1 cellular context compared by ENCODE assay signal in the genomic region with DNA sequence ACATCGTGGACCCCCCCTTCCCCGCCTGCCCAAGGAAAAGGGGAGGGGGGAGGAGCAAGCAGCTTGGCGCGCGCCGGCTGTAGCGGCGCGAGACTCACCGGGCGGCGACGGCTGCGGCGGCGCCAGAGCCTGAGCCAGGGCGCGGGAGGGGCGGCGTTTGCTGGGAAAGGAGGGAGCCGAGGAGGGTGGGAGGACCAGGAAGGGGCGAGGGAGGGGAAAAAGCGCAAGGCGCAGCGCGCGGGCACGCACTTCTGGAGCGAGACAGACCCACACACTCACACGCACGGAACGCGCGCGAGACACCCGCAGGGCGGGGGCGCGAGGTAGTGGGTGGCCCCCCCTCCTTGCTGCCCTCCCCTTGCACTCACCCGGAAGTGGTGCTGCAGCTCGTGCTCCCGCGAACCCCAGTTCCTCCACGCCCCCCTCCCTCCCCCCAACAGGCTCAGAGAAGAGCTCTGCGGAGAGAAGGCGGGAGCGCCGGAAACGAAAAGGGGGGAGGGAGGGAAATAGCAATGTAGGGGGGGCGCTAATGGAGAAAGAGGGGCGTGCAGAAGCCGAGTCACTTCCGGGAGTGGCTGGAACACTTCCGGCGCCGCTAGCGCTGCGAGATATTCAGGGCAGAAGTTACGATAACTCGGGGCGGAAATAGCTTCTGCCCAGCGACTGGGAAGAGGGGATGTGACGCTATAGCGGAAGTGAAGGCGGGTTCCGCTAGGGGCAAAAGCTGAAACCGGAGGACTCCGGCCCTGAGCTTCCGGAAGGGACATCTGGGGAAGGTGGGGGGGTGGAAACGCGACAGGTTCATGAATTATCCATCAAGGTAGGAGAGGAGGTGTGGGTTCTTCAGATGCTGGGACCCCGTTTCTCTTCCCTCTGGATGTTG.
TF ChIP-seq lines count a peak whose summit lies in the region.

A gene (minus strand): TSS at position 376 of the 883 bp plus-strand sequence. CDS start 9,855 bp downstream, outside the sequence.

TF ChIP-seq in K562, 482 proteins besides CTCF, POLR2A, EP300 and RAD21 (continued from another document and continues in another):
- TF ChIP-seq, protein P1, sequence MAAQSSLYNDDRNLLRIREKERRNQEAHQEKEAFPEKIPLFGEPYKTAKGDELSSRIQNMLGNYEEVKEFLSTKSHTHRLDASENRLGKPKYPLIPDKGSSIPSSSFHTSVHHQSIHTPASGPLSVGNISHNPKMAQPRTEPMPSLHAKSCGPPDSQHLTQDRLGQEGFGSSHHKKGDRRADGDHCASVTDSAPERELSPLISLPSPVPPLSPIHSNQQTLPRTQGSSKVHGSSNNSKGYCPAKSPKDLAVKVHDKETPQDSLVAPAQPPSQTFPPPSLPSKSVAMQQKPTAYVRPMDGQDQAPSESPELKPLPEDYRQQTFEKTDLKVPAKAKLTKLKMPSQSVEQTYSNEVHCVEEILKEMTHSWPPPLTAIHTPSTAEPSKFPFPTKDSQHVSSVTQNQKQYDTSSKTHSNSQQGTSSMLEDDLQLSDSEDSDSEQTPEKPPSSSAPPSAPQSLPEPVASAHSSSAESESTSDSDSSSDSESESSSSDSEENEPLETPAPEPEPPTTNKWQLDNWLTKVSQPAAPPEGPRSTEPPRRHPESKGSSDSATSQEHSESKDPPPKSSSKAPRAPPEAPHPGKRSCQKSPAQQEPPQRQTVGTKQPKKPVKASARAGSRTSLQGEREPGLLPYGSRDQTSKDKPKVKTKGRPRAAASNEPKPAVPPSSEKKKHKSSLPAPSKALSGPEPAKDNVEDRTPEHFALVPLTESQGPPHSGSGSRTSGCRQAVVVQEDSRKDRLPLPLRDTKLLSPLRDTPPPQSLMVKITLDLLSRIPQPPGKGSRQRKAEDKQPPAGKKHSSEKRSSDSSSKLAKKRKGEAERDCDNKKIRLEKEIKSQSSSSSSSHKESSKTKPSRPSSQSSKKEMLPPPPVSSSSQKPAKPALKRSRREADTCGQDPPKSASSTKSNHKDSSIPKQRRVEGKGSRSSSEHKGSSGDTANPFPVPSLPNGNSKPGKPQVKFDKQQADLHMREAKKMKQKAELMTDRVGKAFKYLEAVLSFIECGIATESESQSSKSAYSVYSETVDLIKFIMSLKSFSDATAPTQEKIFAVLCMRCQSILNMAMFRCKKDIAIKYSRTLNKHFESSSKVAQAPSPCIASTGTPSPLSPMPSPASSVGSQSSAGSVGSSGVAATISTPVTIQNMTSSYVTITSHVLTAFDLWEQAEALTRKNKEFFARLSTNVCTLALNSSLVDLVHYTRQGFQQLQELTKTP (IDR thresholded peaks at IDR 0.05; ENCODE audit: low read depth in 1 of 2, partially characterized antibody in 2 of 2), result peak in 1 of 2 experiments; percentile 21
- TF ChIP-seq ZNF212 (CRISPR knock-in tag; IDR thresholded peaks at IDR 0.05) (no peak), PRMT5 (CRISPR knock-in tag; IDR thresholded peaks at IDR 0.05) (no peak), RBFOX2 (IDR thresholded peaks at IDR 0.05; ENCODE audit: low read depth, low read length) (peak; percentile 96), POLR3G (IDR thresholded peaks at IDR 0.05; ENCODE audit: extremely low read depth, insufficient read length, insufficient replicate concordance) (no peak), BCL6 (CRISPR knock-in tag; IDR thresholded peaks at IDR 0.05) (no peak), ZNF24 (IDR thresholded peaks at IDR 0.05) (peak; percentile 19; the same call in 1 of the 2 replicates), ZNF12 (CRISPR knock-in tag; IDR thresholded peaks at IDR 0.05) (no peak), CREM (IDR thresholded peaks at IDR 0.05; ENCODE audit: low read depth) (peak; percentile 99), ZNF23 (CRISPR knock-in tag; IDR thresholded peaks at IDR 0.05) (no peak), ZNF263 (CRISPR knock-in tag; IDR thresholded peaks at IDR 0.05; ENCODE audit: borderline replicate concordance) (peak; percentile 89), CBX5 (IDR thresholded peaks at IDR 0.05; ENCODE audit: borderline replicate concordance, low read depth) (no peak), POLR2AphosphoS5 (IDR thresholded peaks at IDR 0.05; ENCODE audit: control insufficient read depth, insufficient read depth, low read depth, low read length) (peak; percentile 52; the same call in 1 of the 2 replicates), KLF16 (IDR thresholded peaks at IDR 0.05) (no peak), CC2D1A (IDR thresholded peaks at IDR 0.05) (no peak), ELF2 (CRISPR knock-in tag; IDR thresholded peaks at IDR 0.05) (peak; percentile 99), RHOXF2B (CRISPR knock-in tag; conservative IDR thresholded peaks at IDR 0.05) (no peak), CCNT2 (IDR thresholded peaks at IDR 0.05; ENCODE audit: borderline replicate concordance, extremely low read depth, insufficient read length, low read depth, low read length) (no peak), JUNB (CRISPR knock-in tag; conservative IDR thresholded peaks at IDR 0.05) (no peak), JUND (IDR thresholded peaks at IDR 0.05; ENCODE audit: borderline replicate concordance, low read depth, low read length) (peak; percentile 74; the same call in 1 of the 2 replicates), JUND (tag; IDR thresholded peaks at IDR 0.05; ENCODE audit: borderline replicate concordance, low read depth, low read length) (peak; percentile 30; the same call in 1 of the 3 replicates), ZFP30 (CRISPR knock-in tag; IDR thresholded peaks at IDR 0.05; ENCODE audit: borderline replicate concordance) (no peak), ZNF347 (CRISPR knock-in tag; IDR thresholded peaks at IDR 0.05; ENCODE audit: low read depth) (no peak), RNF2 (IDR thresholded peaks at IDR 0.05) (0 out of 2 replicates have a peak, but pooled peaks have one; percentile 32), ZNF124 (CRISPR knock-in tag; IDR thresholded peaks at IDR 0.05) (no peak)
- TF ChIP-seq, protein P2, sequence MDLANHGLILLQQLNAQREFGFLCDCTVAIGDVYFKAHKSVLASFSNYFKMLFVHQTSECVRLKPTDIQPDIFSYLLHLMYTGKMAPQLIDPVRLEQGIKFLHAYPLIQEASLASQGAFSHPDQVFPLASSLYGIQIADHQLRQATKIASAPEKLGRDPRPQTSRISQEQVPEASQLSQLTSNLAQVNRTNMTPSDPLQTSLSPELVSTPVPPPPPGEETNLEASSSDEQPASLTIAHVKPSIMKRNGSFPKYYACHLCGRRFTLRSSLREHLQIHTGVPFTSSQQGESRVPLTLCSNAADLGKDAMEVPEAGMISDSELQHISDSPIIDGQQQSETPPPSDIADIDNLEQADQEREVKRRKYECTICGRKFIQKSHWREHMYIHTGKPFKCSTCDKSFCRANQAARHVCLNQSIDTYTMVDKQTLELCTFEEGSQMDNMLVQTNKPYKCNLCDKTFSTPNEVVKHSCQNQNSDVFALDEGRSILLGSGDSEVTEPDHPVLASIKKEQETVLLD (IDR thresholded peaks at IDR 0.05), result peak; percentile 47; the same call in 1 of the 2 replicates
- TF ChIP-seq, protein P3, sequence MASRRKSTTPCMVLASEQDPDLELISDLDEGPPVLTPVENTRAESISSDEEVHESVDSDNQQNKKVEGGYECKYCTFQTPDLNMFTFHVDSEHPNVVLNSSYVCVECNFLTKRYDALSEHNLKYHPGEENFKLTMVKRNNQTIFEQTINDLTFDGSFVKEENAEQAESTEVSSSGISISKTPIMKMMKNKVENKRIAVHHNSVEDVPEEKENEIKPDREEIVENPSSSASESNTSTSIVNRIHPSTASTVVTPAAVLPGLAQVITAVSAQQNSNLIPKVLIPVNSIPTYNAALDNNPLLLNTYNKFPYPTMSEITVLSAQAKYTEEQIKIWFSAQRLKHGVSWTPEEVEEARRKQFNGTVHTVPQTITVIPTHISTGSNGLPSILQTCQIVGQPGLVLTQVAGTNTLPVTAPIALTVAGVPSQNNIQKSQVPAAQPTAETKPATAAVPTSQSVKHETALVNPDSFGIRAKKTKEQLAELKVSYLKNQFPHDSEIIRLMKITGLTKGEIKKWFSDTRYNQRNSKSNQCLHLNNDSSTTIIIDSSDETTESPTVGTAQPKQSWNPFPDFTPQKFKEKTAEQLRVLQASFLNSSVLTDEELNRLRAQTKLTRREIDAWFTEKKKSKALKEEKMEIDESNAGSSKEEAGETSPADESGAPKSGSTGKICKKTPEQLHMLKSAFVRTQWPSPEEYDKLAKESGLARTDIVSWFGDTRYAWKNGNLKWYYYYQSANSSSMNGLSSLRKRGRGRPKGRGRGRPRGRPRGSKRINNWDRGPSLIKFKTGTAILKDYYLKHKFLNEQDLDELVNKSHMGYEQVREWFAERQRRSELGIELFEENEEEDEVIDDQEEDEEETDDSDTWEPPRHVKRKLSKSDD (conservative IDR thresholded peaks at IDR 0.05; ENCODE audit: low read length), result no peak
- TF ChIP-seq, protein P4, sequence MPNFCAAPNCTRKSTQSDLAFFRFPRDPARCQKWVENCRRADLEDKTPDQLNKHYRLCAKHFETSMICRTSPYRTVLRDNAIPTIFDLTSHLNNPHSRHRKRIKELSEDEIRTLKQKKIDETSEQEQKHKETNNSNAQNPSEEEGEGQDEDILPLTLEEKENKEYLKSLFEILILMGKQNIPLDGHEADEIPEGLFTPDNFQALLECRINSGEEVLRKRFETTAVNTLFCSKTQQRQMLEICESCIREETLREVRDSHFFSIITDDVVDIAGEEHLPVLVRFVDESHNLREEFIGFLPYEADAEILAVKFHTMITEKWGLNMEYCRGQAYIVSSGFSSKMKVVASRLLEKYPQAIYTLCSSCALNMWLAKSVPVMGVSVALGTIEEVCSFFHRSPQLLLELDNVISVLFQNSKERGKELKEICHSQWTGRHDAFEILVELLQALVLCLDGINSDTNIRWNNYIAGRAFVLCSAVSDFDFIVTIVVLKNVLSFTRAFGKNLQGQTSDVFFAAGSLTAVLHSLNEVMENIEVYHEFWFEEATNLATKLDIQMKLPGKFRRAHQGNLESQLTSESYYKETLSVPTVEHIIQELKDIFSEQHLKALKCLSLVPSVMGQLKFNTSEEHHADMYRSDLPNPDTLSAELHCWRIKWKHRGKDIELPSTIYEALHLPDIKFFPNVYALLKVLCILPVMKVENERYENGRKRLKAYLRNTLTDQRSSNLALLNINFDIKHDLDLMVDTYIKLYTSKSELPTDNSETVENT (CRISPR knock-in tag; IDR thresholded peaks at IDR 0.05), result peak; percentile 56
- TF ChIP-seq, protein P5, sequence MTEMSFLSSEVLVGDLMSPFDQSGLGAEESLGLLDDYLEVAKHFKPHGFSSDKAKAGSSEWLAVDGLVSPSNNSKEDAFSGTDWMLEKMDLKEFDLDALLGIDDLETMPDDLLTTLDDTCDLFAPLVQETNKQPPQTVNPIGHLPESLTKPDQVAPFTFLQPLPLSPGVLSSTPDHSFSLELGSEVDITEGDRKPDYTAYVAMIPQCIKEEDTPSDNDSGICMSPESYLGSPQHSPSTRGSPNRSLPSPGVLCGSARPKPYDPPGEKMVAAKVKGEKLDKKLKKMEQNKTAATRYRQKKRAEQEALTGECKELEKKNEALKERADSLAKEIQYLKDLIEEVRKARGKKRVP (CRISPR knock-in tag; IDR thresholded peaks at IDR 0.05), result no peak
- TF ChIP-seq, protein P6, sequence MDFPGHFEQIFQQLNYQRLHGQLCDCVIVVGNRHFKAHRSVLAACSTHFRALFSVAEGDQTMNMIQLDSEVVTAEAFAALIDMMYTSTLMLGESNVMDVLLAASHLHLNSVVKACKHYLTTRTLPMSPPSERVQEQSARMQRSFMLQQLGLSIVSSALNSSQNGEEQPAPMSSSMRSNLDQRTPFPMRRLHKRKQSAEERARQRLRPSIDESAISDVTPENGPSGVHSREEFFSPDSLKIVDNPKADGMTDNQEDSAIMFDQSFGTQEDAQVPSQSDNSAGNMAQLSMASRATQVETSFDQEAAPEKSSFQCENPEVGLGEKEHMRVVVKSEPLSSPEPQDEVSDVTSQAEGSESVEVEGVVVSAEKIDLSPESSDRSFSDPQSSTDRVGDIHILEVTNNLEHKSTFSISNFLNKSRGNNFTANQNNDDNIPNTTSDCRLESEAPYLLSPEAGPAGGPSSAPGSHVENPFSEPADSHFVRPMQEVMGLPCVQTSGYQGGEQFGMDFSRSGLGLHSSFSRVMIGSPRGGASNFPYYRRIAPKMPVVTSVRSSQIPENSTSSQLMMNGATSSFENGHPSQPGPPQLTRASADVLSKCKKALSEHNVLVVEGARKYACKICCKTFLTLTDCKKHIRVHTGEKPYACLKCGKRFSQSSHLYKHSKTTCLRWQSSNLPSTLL (IDR thresholded peaks at IDR 0.05), result no peak
